Comparison of ENCODE assay signal across 8 cellular contexts in the genomic region with DNA sequence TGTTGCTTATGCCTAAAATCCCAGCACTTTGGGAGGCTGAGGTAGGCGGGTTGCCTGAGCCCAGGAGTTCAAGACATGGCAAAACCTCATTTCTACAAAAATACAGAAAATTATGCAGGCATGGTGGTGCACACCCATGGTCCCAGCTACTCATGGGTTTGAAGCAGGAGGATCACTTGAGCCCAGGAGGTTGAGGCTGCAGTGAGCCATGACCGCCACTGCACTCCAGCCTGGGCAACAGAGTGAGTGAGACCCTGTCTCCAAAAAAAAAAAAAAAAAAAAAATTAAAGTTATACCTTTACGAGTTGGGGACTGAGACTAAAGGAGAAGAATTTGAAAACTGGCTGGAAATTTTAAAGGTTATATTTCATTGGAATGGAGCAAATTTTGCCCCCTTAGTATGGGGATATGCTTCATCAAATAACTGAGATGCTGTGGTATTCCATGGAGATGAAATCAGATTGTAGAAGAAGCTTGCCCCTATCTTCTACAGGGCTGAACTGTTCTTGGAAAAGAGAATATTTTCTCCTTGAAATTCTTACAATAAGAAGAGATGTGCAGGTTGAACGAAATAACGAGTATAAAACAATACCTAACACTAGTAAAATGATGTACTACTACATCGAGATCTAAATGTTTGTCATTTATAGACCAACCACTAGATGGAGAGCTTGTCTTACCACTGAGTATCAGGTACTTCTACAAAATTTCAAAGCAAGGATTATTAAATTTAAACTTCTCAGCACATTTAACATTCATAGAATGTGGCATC. TPM values are rescaled to one million over a fixed set of nuclear protein-coding genes. Genes with fewer than 3 reads are reported as not detected.
DNase-seq lines count a peak whose midpoint lies in the region; ATAC-seq, FAIRE-seq and TF ChIP-seq lines count a peak whose summit lies in the region.

No MANE protein-coding gene starts in this region.

- no peaks in the 10 kb centered on the region for H3K79me2 ChIP-seq in HepG2 (ENCODE audit: insufficient read depth, low read length)

- H3K4me2 ChIP-seq in HepG2 (ENCODE audit: low read depth, low read length) = no peak overlapping the region

- TF ChIP-seq POLR2A in breast epithelium (IDR thresholded peaks at IDR 0.05) = no peak
- no peak for TF ChIP-seq POLR2A in HepG2 (IDR thresholded peaks at IDR 0.05; ENCODE audit: insufficient read depth in 1 of 2, low read depth in 2 of 2, low read length in 2 of 2)
- no peak for TF ChIP-seq POLR2A in vagina (IDR thresholded peaks at IDR 0.05)

- H3K4me1 Mint-ChIP-seq in CD4-positive, alpha-beta memory T cell = peaks cover 6 to 11% (median 7%) of the 10 kb centered on the region in 4 donors

- WGBS in HepG2 (ENCODE audit: low lambda C conversion rate) = 22% methylated on average over 6 of the region's 6 CpGs

- peak overlapping the region in 1 of 7 donors; percentile 74 for H3K27ac Mint-ChIP-seq in CD4-positive, alpha-beta memory T cell

- H3K27me3 Mint-ChIP-seq in CD4-positive, alpha-beta memory T cell = no peaks in the 10 kb centered on the region

- POLR2A ChIA-PET in CD4-positive, alpha-beta memory T cell (lab: Charles Lee; ENCODE audit: partially characterized antibody) = interaction anchor here (0.8 to 1.5 kb wide), 2 partner anchors 35 to 1385 kb away, joined by 3 to 14 read pairs; a partner anchor contains a TSS
- POLR2A ChIA-PET in HepG2 (lab: Yijun Ruan, JAX) = no interaction called here

- H3K9me3 ChIP-seq in CD4-positive, alpha-beta memory T cell (ENCODE audit: control insufficient read depth in 1 of 2, low read length in 2 of 2) = no peaks in the 10 kb centered on the region
- H3K9me3 ChIP-seq in breast epithelium (no peaks in the 10 kb centered on the region), HepG2 (ENCODE audit: low read length) (no peaks in the 10 kb centered on the region), vagina (no peaks in the 10 kb centered on the region)

- intact Hi-C loops in CD4-positive, alpha-beta memory T cell (cut with micrococcal nuclease) = loop anchor here (1.0 to 5.0 kb wide), 6 partner anchors 36 to 1384 kb away; a partner anchor contains a TSS
- intact Hi-C loops in breast epithelium (cut with DNase I; ENCODE audit: low total_unique reads) (no loop called here), HepG2 (cut with micrococcal nuclease; ENCODE audit: unreplicated experiment) (loop anchor here (1.0 to 10.0 kb wide), 4 partner anchors 149 to 1001 kb away; no protein-coding TSS in a partner anchor), vagina (cut with DNase I) (loop anchor here (10.0 kb wide), 1 partner anchor 956 kb away; no protein-coding TSS in a partner anchor)

- BruUV-seq in HepG2 (replicated peaks; lab: Mats Ljungman, UMichigan) = no TSS peak

- H4K20me1 ChIP-seq in HepG2 (ENCODE audit: insufficient read depth, low read length) = no peaks in the 10 kb centered on the region

- peak; percentile 63 for FAIRE-seq in HepG2 (lab: Jason Lieb, UNC)

- in situ Hi-C loops in HepG2 (cut with HindIII; ENCODE audit: extremely low pct_ligation_motif_present, low pct_unique_long_range_greater_than_20kb) = loop anchor here (25.0 kb wide), 1 partner anchor 1009 kb away; a partner anchor contains a TSS

- no peak overlapping the region for H3K27ac ChIP-seq in CD4-positive, alpha-beta memory T cell (ENCODE audit: low read depth, low read length)
- no peak overlapping the region for H3K27ac ChIP-seq in breast epithelium
- H3K27ac ChIP-seq in HepG2 (ENCODE audit: extremely low read length, insufficient read depth, low read length) = no peak overlapping the region
- H3K27ac ChIP-seq in vagina = no peak overlapping the region

- H3K4me3 Mint-ChIP-seq in CD4-positive, alpha-beta memory T cell = peak overlapping the region in 1 of 8 donors; percentile 2

- CTCF ChIA-PET in CD4-positive, alpha-beta memory T cell (lab: Charles Lee; ENCODE audit: partially characterized antibody) = interaction anchor here (0.7 to 3.5 kb wide), 13 partner anchors 8 to 1384 kb away, joined by 3 to 28 read pairs (median 4); a partner anchor contains a TSS
- CTCF ChIA-PET in HepG2 (lab: Yijun Ruan, JAX; ENCODE audit: low intra/inter-chr PET ratio, low total read pairs) = interaction anchor here (0.7 to 1.9 kb wide), 4 partner anchors 146 to 1299 kb away, joined by 3 to 8 read pairs (median 4); a partner anchor contains a TSS

- no peak overlapping the region for H2AFZ ChIP-seq in HepG2 (ENCODE audit: low read length)

- H3K9me3 Mint-ChIP-seq in CD4-positive, alpha-beta memory T cell = no peaks in the 10 kb centered on the region

- peak; percentile 60 for TF ChIP-seq RAD21 in HepG2 (CRISPR knock-in tag; IDR thresholded peaks at IDR 0.05)

- H3K9ac ChIP-seq in HepG2 (ENCODE audit: insufficient read depth, low read depth, low read length) = no peak overlapping the region

- peaks cover 9% of the 10 kb centered on the region for H3K4me1 ChIP-seq in CD4-positive, alpha-beta memory T cell (ENCODE audit: insufficient read depth, low read length)
- H3K4me1 ChIP-seq in breast epithelium = no peaks in the 10 kb centered on the region
- no peaks in the 10 kb centered on the region for H3K4me1 ChIP-seq in HepG2 (ENCODE audit: insufficient read depth, low read length)
- H3K4me1 ChIP-seq in vagina = peaks cover 9% of the 10 kb centered on the region

- peaks cover 0 to under 1% of the 10 kb centered on the region in 2 donors for H3K36me3 Mint-ChIP-seq in CD4-positive, alpha-beta memory T cell

- no peak for TF ChIP-seq EP300 in HepG2 (IDR thresholded peaks at IDR 0.05; ENCODE audit: low read depth in 2 of 2, low read length in 2 of 2)
- TF ChIP-seq EP300 in HepG2 (CRISPR knock-in tag; IDR thresholded peaks at IDR 0.05; ENCODE audit: borderline replicate concordance) = no peak

- ATAC-seq in GM18868 (IDR thresholded peaks at IDR 0.05; ENCODE audit: unreplicated experiment) = peak; percentile 49
- peak; percentile 68 for ATAC-seq in HG03439 (IDR thresholded peaks at IDR 0.05; ENCODE audit: unreplicated experiment)
- peak; percentile 67; the same call in 2 of the 3 replicates for ATAC-seq in HepG2

- no peaks in the 10 kb centered on the region for H3K36me3 ChIP-seq in CD4-positive, alpha-beta memory T cell (ENCODE audit: insufficient read depth, low read length)
- H3K36me3 ChIP-seq in breast epithelium (no peaks in the 10 kb centered on the region), HepG2 (replicated peaks in 1 of 2; ENCODE audit: control insufficient read depth in 1 of 2, insufficient read depth in 2 of 2, low read length in 2 of 2) (no peaks in the 10 kb centered on the region), vagina (peaks cover 0 to 9% of the 10 kb centered on the region in 2 donors)

- no peaks in the 10 kb centered on the region for H3K27me3 ChIP-seq in CD4-positive, alpha-beta memory T cell (ENCODE audit: insufficient read depth, low read length)
- no peaks in the 10 kb centered on the region for H3K27me3 ChIP-seq in breast epithelium
- no peaks in the 10 kb centered on the region for H3K27me3 ChIP-seq in HepG2 (ENCODE audit: control insufficient read depth in 1 of 2, insufficient read depth in 2 of 2, low read length in 2 of 2)
- H3K27me3 ChIP-seq in vagina = no peaks in the 10 kb centered on the region

- no peak overlapping the region for H3K4me3 ChIP-seq in CD4-positive, alpha-beta memory T cell (ENCODE audit: low read length in 2 of 2)
- H3K4me3 ChIP-seq in breast epithelium (no peak overlapping the region), HepG2 (replicated peaks in 1 of 3; ENCODE audit: insufficient read depth in 1 of 3, low read depth in 2 of 3, low read length in 3 of 3) (no peak overlapping the region), vagina (no peak overlapping the region)

- TF ChIP-seq CTCF in breast epithelium (IDR thresholded peaks at IDR 0.05) = peak; percentile 63 to 74 (median 72)
- peak; percentile 68 for TF ChIP-seq CTCF in HepG2 (CRISPR knock-in tag; IDR thresholded peaks at IDR 0.05)
- TF ChIP-seq CTCF in vagina (IDR thresholded peaks at IDR 0.05) = peak; percentile 38 to 71 (median 51)

- DNase-seq in CD4-positive, alpha-beta memory T cell = peak in 4 of 5 donors; percentile 45 to 58 (median 49)
- DNase-seq in NCI-H774 (lab: John Stamatoyannopoulos, UW) = peak; percentile 40
- no peak for DNase-seq in breast epithelium (ENCODE audit: low spot score in 2 of 2)
- peak; percentile 33 for DNase-seq in HepG2 (ENCODE audit: low spot score)
- no peak for DNase-seq in vagina (ENCODE audit: extremely low spot score in 2 of 2)
- no peak for DNase-seq in germinal center (ENCODE audit: low spot score)

TF ChIP-seq in HepG2, 621 proteins besides CTCF, POLR2A, EP300 and RAD21:
- TF ChIP-seq STAG1 (CRISPR knock-in tag; IDR thresholded peaks at IDR 0.05) (peak; percentile 84), SMC3 (IDR thresholded peaks at IDR 0.05; ENCODE audit: low read length) (peak; percentile 40; the same call in 1 of the 2 replicates), NR2F1 (CRISPR knock-in tag; IDR thresholded peaks at IDR 0.05) (no peak), ARHGAP35 (CRISPR knock-in tag; IDR thresholded peaks at IDR 0.05; ENCODE audit: borderline replicate concordance) (no peak)

RNA-seq across cellular contexts. Expression of a gene that starts 34.9 kb away (rescaled TPM):
- total RNA-seq in CD4-positive, alpha-beta memory T cell = 10 to 100 TPM; 23.5 to 24.3 TPM
- polyA plus RNA-seq in CD4-positive, alpha-beta memory T cell = 10 to 100 TPM; 14.4 to 15.7 TPM
- total RNA-seq in breast epithelium (10 to 100 TPM in 2 of 3 donors, 1 to 10 TPM in 1; 9.1 to 33.7 (median 17.4) TPM), HepG2 (2016; rRNA removed; fragmentation: Illumina TruSeq; extraction: Trizol) (4.9 and 6.3 TPM in 2 replicates), vagina (11.8 TPM)
- total RNA-seq in HepG2 (2016; cell fraction: cytosol; rRNA removed; fragmentation: Illumina TruSeq; extraction: Trizol; ENCODE audit: low read depth) = 0.81 and 0.97 TPM in 2 replicates
- 5.9 and 6.5 TPM in 2 replicates for total RNA-seq in HepG2 (2016; cell fraction: insoluble cytoplasmic fraction; rRNA removed; fragmentation: Illumina TruSeq; extraction: Trizol)
- 1.8 and 1.9 TPM in 2 replicates for total RNA-seq in HepG2 (2016; cell fraction: membrane; rRNA removed; fragmentation: Illumina TruSeq; extraction: Trizol)
- 8.7 and 9.9 TPM in 2 replicates for total RNA-seq in HepG2 (2016; cell fraction: nucleus; rRNA removed; fragmentation: Illumina TruSeq; extraction: Trizol)
- 3.1 and 3.3 TPM in 2 replicates for polyA plus RNA-seq in HepG2 (2011; rRNA removed)
- polyA plus RNA-seq in HepG2 (2011; cell fraction: cytosol; rRNA removed) = 1.6 and 2.4 TPM in 2 replicates
- 3.5 and 4.7 TPM in 2 replicates for polyA plus RNA-seq in HepG2 (2011; cell fraction: nucleus; rRNA removed)
- polyA plus RNA-seq in HepG2 (2012) = 2.6 and 2.9 TPM in 2 replicates
- 0.25 and 0.34 TPM in 2 replicates for polyA plus RNA-seq in HepG2 (2016; cell fraction: cytosol; fragmentation: Illumina TruSeq; extraction: Trizol; ENCODE audit: low read depth)
- 4.7 and 4.9 TPM in 2 replicates for polyA plus RNA-seq in HepG2 (2016; cell fraction: insoluble cytoplasmic fraction; fragmentation: Illumina TruSeq; extraction: Trizol; ENCODE audit: low read depth)
- polyA plus RNA-seq in HepG2 (2016; cell fraction: membrane; fragmentation: Illumina TruSeq; extraction: Trizol; ENCODE audit: low read depth) = 0.63 and 0.68 TPM in 2 replicates
- polyA plus RNA-seq in HepG2 (2016; cell fraction: nucleus; fragmentation: Illumina TruSeq; extraction: Trizol; ENCODE audit: insufficient read depth, low read depth) = 7.0 and 8.1 TPM in 2 replicates
- polyA minus RNA-seq in HepG2 (2011; rRNA and poly(A)+ RNA removed; ENCODE audit: low replicate concordance) = 4.8 and 7.2 TPM in 2 replicates
- polyA minus RNA-seq in HepG2 (2011; cell fraction: cytosol; rRNA and poly(A)+ RNA removed) = 1.9 and 2.0 TPM in 2 replicates
- polyA minus RNA-seq in HepG2 (2011; cell fraction: nucleus; rRNA and poly(A)+ RNA removed) = 14.9 and 18.6 TPM in 2 replicates

Comparison
In these comparisons a context has a peak if more than half of its experiments do, and no peak if none do; other contexts are left out.
1. DNase-seq: peak in CD4-positive, alpha-beta memory T cell (4 of 5), NCI-H774 (single experiment) and HepG2 (single experiment); none in breast epithelium (0 of 2), vagina (0 of 2) and germinal center (single experiment).
2. Peak in every context shown above with its lines, with median percentiles within 50 percentile points of each other: ATAC-seq and CTCF ChIP-seq.